In genomic region chr7:149144436-149144922, GRCh38 we compare ENCODE assay signal across 3 cellular contexts.
A peak's percentile ranks its signal among the peaks of the same experiment; 100 is the strongest.
TF ChIP-seq lines count a peak whose summit lies in the region.

No MANE protein-coding gene starts in this region.

TF ChIP-seq in HEK293T, 16 proteins besides CTCF, POLR2A, EP300 and RAD21:
- TF ChIP-seq ZNF384 (IDR thresholded peaks at IDR 0.05) = peak; percentile 88

TF ChIP-seq in WTC11, 78 proteins besides CTCF, POLR2A, EP300 and RAD21:
- TF ChIP-seq ZNF423 (CRISPR knock-in tag; IDR thresholded peaks at IDR 0.05) = peak; percentile 12; the same call in 1 of the 2 replicates
- TF ChIP-seq FOXP4 (CRISPR knock-in tag; IDR thresholded peaks at IDR 0.05) = peak; percentile 27; the same call in 1 of the 2 replicates

TF ChIP-seq in H1, 55 proteins besides CTCF, POLR2A, EP300 and RAD21:
- TF ChIP-seq TAF1 (IDR thresholded peaks at IDR 0.05; ENCODE audit: low read depth, low read length) = peak; percentile 47; the same call in 1 of the 2 replicates
